Comparison of ENCODE assay signal across 1 cellular context in the genomic region with DNA sequence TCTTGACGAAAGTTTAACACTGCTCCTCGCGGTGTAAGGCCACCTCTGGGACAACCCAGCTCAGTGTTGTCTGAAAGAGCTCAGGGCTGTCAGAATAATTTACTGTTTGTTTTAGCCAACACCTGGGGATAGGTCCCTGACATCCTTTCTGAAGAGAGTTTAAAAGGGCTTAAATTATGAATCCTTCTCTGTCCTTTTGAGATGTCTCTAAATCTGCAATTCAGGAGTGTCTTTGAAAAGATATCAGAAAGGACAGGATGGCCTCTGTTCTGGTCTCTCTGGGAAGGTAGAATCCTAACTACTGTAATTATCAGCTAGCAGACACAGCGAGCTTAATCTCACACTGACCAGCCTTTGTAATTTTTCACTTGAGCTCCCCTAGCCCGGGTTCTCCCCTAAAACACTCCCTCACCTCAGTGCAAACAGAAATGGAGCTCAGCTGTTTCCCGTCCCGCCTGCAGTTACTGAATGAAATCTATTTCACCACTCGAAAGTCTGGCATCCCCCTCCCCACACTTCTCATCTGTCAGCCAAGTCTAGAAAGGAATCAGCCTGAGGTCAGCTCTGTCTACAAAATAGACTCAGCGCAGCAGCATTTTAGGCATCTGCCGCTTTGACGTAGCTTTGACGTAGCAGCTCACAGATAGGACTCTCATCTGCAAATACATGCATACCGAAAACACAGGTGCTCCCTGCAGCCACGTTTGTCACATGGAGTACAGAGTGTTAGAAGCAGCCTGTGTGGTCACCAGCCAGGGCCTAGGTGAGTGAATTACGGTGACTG.
TF ChIP-seq lines count a peak whose summit lies in the region.

No MANE protein-coding gene starts in this region.

TF ChIP-seq in K562, 482 proteins besides CTCF, POLR2A, EP300 and RAD21 (continued from another document and continues in another):
- TF ChIP-seq ZBTB8A (IDR thresholded peaks at IDR 0.05; ENCODE audit: partially characterized antibody) (no peak), TOE1 (IDR thresholded peaks at IDR 0.05; ENCODE audit: borderline replicate concordance) (no peak), TOE1 (CRISPR knock-in tag; IDR thresholded peaks at IDR 0.05; ENCODE audit: borderline replicate concordance, low read depth) (no peak), CCNT2 (IDR thresholded peaks at IDR 0.05; ENCODE audit: borderline replicate concordance, extremely low read depth, insufficient read length, low read depth, low read length) (peak; percentile 73), ELF4 (CRISPR knock-in tag; IDR thresholded peaks at IDR 0.05) (0 out of 2 replicates have a peak, but pooled peaks have one; percentile 67), ZNF436 (CRISPR knock-in tag; IDR thresholded peaks at IDR 0.05) (no peak), PHF20 (IDR thresholded peaks at IDR 0.05; ENCODE audit: partially characterized antibody) (no peak), NR2C2 (CRISPR knock-in tag; IDR thresholded peaks at IDR 0.05) (no peak), NR2C2 (tag; IDR thresholded peaks at IDR 0.05) (no peak), HOXB6 (CRISPR knock-in tag; IDR thresholded peaks at IDR 0.05; ENCODE audit: borderline replicate concordance) (no peak), FOXK1 (CRISPR knock-in tag; IDR thresholded peaks at IDR 0.05; ENCODE audit: borderline replicate concordance) (no peak), SIRT6 (IDR thresholded peaks at IDR 0.05; ENCODE audit: low read depth, low read length) (no peak), ZNF76 (CRISPR knock-in tag; IDR thresholded peaks at IDR 0.05; ENCODE audit: borderline replicate concordance) (peak; percentile 30; the same call in 1 of the 2 replicates), ZNF239 (CRISPR knock-in tag; IDR thresholded peaks at IDR 0.05) (no peak), PHF21A (IDR thresholded peaks at IDR 0.05; ENCODE audit: borderline replicate concordance, low read depth) (no peak), ZNF79 (CRISPR knock-in tag; IDR thresholded peaks at IDR 0.05; ENCODE audit: low read depth) (no peak), NFE2 (IDR thresholded peaks at IDR 0.05; ENCODE audit: low read depth) (no peak), DIDO1 (tag; IDR thresholded peaks at IDR 0.05; ENCODE audit: low read depth) (no peak), FOS (IDR thresholded peaks at IDR 0.05; ENCODE audit: extremely low read depth, insufficient read length) (no peak), CTBP1 (IDR thresholded peaks at IDR 0.05; ENCODE audit: borderline replicate concordance) (no peak; the same call in 1 of the 2 replicates), ZBED1 (IDR thresholded peaks at IDR 0.05) (no peak; the same call in 1 of the 2 replicates), HMG20B (CRISPR knock-in tag; IDR thresholded peaks at IDR 0.05) (no peak), ATF7 (IDR thresholded peaks at IDR 0.05) (no peak; the same call in none of the 2 replicates), ZNF408 (CRISPR knock-in tag; IDR thresholded peaks at IDR 0.05; ENCODE audit: low read depth) (no peak), MIER1 (IDR thresholded peaks at IDR 0.05; ENCODE audit: low read depth) (peak; percentile 44; the same call in 1 of the 2 replicates), ZNF354B (CRISPR knock-in tag; IDR thresholded peaks at IDR 0.05) (no peak), PML (IDR thresholded peaks at IDR 0.05; ENCODE audit: low read length) (peak; percentile 85), GTF2F1 (IDR thresholded peaks at IDR 0.05; ENCODE audit: low read depth, low read length) (no peak), NFRKB (IDR thresholded peaks at IDR 0.05; ENCODE audit: low read depth) (0 out of 2 replicates have a peak, but pooled peaks have one; percentile 30), NR3C1 (CRISPR knock-in tag; IDR thresholded peaks at IDR 0.05) (no peak), SMAD4 (CRISPR knock-in tag; conservative IDR thresholded peaks at IDR 0.05) (peak; percentile 67), SNIP1 (IDR thresholded peaks at IDR 0.05; ENCODE audit: low read depth) (no peak)
- TF ChIP-seq, protein P1, sequence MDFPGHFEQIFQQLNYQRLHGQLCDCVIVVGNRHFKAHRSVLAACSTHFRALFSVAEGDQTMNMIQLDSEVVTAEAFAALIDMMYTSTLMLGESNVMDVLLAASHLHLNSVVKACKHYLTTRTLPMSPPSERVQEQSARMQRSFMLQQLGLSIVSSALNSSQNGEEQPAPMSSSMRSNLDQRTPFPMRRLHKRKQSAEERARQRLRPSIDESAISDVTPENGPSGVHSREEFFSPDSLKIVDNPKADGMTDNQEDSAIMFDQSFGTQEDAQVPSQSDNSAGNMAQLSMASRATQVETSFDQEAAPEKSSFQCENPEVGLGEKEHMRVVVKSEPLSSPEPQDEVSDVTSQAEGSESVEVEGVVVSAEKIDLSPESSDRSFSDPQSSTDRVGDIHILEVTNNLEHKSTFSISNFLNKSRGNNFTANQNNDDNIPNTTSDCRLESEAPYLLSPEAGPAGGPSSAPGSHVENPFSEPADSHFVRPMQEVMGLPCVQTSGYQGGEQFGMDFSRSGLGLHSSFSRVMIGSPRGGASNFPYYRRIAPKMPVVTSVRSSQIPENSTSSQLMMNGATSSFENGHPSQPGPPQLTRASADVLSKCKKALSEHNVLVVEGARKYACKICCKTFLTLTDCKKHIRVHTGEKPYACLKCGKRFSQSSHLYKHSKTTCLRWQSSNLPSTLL (IDR thresholded peaks at IDR 0.05) = no peak
- TF ChIP-seq, protein P2, sequence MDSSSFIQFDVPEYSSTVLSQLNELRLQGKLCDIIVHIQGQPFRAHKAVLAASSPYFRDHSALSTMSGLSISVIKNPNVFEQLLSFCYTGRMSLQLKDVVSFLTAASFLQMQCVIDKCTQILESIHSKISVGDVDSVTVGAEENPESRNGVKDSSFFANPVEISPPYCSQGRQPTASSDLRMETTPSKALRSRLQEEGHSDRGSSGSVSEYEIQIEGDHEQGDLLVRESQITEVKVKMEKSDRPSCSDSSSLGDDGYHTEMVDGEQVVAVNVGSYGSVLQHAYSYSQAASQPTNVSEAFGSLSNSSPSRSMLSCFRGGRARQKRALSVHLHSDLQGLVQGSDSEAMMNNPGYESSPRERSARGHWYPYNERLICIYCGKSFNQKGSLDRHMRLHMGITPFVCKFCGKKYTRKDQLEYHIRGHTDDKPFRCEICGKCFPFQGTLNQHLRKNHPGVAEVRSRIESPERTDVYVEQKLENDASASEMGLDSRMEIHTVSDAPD (CRISPR knock-in tag; IDR thresholded peaks at IDR 0.05) = no peak
- TF ChIP-seq, protein P3, sequence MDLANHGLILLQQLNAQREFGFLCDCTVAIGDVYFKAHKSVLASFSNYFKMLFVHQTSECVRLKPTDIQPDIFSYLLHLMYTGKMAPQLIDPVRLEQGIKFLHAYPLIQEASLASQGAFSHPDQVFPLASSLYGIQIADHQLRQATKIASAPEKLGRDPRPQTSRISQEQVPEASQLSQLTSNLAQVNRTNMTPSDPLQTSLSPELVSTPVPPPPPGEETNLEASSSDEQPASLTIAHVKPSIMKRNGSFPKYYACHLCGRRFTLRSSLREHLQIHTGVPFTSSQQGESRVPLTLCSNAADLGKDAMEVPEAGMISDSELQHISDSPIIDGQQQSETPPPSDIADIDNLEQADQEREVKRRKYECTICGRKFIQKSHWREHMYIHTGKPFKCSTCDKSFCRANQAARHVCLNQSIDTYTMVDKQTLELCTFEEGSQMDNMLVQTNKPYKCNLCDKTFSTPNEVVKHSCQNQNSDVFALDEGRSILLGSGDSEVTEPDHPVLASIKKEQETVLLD (IDR thresholded peaks at IDR 0.05) = peak; percentile 43; the same call in 1 of the 2 replicates
- TF ChIP-seq, protein P4, sequence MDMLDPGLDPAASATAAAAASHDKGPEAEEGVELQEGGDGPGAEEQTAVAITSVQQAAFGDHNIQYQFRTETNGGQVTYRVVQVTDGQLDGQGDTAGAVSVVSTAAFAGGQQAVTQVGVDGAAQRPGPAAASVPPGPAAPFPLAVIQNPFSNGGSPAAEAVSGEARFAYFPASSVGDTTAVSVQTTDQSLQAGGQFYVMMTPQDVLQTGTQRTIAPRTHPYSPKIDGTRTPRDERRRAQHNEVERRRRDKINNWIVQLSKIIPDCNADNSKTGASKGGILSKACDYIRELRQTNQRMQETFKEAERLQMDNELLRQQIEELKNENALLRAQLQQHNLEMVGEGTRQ (CRISPR knock-in tag; IDR thresholded peaks at IDR 0.05) = no peak
- TF ChIP-seq, protein P5, sequence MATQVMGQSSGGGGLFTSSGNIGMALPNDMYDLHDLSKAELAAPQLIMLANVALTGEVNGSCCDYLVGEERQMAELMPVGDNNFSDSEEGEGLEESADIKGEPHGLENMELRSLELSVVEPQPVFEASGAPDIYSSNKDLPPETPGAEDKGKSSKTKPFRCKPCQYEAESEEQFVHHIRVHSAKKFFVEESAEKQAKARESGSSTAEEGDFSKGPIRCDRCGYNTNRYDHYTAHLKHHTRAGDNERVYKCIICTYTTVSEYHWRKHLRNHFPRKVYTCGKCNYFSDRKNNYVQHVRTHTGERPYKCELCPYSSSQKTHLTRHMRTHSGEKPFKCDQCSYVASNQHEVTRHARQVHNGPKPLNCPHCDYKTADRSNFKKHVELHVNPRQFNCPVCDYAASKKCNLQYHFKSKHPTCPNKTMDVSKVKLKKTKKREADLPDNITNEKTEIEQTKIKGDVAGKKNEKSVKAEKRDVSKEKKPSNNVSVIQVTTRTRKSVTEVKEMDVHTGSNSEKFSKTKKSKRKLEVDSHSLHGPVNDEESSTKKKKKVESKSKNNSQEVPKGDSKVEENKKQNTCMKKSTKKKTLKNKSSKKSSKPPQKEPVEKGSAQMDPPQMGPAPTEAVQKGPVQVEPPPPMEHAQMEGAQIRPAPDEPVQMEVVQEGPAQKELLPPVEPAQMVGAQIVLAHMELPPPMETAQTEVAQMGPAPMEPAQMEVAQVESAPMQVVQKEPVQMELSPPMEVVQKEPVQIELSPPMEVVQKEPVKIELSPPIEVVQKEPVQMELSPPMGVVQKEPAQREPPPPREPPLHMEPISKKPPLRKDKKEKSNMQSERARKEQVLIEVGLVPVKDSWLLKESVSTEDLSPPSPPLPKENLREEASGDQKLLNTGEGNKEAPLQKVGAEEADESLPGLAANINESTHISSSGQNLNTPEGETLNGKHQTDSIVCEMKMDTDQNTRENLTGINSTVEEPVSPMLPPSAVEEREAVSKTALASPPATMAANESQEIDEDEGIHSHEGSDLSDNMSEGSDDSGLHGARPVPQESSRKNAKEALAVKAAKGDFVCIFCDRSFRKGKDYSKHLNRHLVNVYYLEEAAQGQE (CRISPR knock-in tag; IDR thresholded peaks at IDR 0.05; ENCODE audit: low read depth) = 0 out of 2 replicates have a peak, but pooled peaks have one; percentile 32
- TF ChIP-seq, protein P6, sequence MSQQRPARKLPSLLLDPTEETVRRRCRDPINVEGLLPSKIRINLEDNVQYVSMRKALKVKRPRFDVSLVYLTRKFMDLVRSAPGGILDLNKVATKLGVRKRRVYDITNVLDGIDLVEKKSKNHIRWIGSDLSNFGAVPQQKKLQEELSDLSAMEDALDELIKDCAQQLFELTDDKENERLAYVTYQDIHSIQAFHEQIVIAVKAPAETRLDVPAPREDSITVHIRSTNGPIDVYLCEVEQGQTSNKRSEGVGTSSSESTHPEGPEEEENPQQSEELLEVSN (IDR thresholded peaks at IDR 0.05; ENCODE audit: borderline replicate concordance in 1 of 2, extremely low read depth in 1 of 2, insufficient read depth in 1 of 2, insufficient read length in 1 of 2, low read depth in 1 of 2, low read length in 1 of 2, poor library complexity in 1 of 2, severe bottlenecking in 1 of 2) = no peak
- TF ChIP-seq, protein P7, sequence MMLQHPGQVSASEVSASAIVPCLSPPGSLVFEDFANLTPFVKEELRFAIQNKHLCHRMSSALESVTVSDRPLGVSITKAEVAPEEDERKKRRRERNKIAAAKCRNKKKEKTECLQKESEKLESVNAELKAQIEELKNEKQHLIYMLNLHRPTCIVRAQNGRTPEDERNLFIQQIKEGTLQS (IDR thresholded peaks at IDR 0.05) = no peak
- TF ChIP-seq, protein P7 (CRISPR knock-in tag; conservative IDR thresholded peaks at IDR 0.05) = no peak
- TF ChIP-seq, protein P8, sequence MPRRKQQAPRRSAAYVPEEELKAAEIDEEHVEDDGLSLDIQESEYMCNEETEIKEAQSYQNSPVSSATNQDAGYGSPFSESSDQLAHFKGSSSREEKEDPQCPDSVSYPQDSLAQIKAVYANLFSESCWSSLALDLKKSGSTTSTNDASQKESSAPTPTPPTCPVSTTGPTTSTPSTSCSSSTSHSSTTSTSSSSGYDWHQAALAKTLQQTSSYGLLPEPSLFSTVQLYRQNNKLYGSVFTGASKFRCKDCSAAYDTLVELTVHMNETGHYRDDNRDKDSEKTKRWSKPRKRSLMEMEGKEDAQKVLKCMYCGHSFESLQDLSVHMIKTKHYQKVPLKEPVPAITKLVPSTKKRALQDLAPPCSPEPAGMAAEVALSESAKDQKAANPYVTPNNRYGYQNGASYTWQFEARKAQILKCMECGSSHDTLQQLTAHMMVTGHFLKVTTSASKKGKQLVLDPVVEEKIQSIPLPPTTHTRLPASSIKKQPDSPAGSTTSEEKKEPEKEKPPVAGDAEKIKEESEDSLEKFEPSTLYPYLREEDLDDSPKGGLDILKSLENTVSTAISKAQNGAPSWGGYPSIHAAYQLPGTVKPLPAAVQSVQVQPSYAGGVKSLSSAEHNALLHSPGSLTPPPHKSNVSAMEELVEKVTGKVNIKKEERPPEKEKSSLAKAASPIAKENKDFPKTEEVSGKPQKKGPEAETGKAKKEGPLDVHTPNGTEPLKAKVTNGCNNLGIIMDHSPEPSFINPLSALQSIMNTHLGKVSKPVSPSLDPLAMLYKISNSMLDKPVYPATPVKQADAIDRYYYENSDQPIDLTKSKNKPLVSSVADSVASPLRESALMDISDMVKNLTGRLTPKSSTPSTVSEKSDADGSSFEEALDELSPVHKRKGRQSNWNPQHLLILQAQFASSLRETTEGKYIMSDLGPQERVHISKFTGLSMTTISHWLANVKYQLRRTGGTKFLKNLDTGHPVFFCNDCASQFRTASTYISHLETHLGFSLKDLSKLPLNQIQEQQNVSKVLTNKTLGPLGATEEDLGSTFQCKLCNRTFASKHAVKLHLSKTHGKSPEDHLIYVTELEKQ (CRISPR knock-in tag; IDR thresholded peaks at IDR 0.05) = no peak
- TF ChIP-seq, protein P9, sequence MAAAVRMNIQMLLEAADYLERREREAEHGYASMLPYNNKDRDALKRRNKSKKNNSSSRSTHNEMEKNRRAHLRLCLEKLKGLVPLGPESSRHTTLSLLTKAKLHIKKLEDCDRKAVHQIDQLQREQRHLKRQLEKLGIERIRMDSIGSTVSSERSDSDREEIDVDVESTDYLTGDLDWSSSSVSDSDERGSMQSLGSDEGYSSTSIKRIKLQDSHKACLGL (CRISPR knock-in tag; IDR thresholded peaks at IDR 0.05; ENCODE audit: borderline replicate concordance, poor library complexity, severe bottlenecking) = no peak
- TF ChIP-seq, protein P10, sequence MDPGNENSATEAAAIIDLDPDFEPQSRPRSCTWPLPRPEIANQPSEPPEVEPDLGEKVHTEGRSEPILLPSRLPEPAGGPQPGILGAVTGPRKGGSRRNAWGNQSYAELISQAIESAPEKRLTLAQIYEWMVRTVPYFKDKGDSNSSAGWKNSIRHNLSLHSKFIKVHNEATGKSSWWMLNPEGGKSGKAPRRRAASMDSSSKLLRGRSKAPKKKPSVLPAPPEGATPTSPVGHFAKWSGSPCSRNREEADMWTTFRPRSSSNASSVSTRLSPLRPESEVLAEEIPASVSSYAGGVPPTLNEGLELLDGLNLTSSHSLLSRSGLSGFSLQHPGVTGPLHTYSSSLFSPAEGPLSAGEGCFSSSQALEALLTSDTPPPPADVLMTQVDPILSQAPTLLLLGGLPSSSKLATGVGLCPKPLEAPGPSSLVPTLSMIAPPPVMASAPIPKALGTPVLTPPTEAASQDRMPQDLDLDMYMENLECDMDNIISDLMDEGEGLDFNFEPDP (CRISPR knock-in tag; IDR thresholded peaks at IDR 0.05) = no peak
- TF ChIP-seq, protein P11, sequence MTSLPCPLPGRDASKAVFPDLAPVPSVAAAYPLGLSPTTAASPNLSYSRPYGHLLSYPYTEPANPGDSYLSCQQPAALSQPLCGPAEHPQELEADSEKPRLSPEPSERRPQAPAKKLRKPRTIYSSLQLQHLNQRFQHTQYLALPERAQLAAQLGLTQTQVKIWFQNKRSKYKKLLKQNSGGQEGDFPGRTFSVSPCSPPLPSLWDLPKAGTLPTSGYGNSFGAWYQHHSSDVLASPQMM (CRISPR knock-in tag; IDR thresholded peaks at IDR 0.05) = no peak
